In the genomic region with DNA sequence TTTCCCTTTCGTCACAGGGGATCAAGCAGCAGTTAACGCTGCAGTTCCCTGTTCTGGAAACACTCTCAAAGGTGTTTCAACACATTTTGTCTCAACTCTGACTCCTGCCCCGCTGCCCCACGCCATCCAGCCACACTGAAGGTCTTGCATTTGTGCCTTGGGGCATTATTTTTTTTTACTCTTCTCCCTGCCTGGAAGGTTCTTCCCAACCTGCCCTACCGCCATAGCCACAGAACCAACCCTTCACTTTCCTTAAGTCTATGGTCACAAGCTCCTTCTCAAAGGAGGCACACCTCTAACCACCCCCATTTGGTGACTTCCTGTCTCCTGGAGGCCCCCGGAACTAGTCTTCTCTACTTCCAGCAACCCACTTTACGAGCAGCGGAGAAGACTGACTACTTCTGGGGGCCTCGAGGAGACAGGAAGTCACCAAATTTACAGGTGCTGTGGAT, we compare ENCODE assay signal across 1 cellular context.
TF ChIP-seq lines count a peak whose summit lies in the region.

No MANE protein-coding gene starts in this region.

TF ChIP-seq in K562, 482 proteins besides CTCF, POLR2A, EP300 and RAD21 (continued from another document):
- TF ChIP-seq, protein P1, sequence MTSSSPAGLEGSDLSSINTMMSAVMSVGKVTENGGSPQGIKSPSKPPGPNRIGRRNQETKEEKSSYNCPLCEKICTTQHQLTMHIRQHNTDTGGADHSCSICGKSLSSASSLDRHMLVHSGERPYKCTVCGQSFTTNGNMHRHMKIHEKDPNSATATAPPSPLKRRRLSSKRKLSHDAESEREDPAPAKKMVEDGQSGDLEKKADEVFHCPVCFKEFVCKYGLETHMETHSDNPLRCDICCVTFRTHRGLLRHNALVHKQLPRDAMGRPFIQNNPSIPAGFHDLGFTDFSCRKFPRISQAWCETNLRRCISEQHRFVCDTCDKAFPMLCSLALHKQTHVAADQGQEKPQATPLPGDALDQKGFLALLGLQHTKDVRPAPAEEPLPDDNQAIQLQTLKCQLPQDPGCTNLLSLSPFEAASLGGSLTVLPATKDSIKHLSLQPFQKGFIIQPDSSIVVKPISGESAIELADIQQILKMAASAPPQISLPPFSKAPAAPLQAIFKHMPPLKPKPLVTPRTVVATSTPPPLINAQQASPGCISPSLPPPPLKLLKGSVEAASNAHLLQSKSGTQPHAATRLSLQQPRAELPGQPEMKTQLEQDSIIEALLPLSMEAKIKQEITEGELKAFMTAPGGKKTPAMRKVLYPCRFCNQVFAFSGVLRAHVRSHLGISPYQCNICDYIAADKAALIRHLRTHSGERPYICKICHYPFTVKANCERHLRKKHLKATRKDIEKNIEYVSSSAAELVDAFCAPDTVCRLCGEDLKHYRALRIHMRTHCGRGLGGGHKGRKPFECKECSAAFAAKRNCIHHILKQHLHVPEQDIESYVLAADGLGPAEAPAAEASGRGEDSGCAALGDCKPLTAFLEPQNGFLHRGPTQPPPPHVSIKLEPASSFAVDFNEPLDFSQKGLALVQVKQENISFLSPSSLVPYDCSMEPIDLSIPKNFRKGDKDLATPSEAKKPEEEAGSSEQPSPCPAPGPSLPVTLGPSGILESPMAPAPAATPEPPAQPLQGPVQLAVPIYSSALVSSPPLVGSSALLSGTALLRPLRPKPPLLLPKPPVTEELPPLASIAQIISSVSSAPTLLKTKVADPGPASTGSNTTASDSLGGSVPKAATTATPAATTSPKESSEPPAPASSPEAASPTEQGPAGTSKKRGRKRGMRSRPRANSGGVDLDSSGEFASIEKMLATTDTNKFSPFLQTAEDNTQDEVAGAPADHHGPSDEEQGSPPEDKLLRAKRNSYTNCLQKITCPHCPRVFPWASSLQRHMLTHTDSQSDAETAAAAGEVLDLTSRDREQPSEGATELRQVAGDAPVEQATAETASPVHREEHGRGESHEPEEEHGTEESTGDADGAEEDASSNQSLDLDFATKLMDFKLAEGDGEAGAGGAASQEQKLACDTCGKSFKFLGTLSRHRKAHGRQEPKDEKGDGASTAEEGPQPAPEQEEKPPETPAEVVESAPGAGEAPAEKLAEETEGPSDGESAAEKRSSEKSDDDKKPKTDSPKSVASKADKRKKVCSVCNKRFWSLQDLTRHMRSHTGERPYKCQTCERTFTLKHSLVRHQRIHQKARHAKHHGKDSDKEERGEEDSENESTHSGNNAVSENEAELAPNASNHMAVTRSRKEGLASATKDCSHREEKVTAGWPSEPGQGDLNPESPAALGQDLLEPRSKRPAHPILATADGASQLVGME (CRISPR knock-in tag; IDR thresholded peaks at IDR 0.05), result no peak
